ENCODE assay signal across 8 cellular contexts in the genomic region with DNA sequence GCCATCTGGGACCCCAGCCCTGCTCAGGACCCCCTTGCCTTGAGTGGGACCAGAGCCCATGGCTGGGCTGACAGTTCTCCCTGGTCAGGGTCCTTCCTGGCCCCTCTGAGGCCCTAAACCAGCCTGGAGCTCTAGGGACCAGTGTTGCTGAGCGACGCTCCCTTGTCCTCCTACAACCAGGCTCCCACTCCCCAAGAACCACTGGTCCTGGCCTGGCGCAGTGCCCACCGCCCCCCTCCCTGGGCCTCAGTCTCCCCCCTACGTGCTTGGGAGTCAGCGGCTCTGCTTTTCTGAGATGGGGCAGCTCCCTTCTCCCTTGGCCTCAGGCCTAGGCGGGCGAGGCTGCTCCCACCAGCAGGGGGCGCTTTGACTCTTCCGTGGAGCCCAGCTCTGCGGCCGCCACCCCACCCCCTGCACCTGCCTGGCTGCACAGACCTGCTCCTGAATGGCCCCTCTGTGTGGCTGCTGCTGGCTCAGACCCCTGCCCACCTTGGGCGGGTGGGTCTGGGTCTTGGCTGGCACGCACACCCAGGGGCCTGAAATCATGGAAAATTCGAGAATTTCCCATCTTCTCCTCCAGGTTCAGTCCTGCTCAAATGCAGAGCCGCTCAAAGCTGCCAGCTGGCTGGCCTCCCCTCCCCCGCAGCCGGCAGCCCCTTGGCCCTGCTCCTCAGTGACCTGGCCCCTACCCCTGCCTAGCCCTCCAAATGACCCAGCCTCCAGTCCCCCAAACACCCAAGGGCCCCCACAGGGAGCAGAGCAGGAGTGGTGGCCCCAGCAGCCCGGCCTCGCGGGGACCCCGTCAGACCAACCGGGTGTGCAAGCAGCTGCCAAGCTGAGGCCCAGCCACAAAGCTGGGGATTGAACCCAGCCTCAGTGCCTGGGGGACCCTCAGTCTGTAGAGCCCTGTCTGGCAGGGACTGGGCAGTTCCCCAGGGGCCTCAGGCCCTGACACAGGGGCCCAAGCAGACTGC. TPM values are rescaled to one million over a fixed set of nuclear protein-coding genes. Genes with fewer than 3 reads are reported as not detected.
A peak's percentile ranks its signal among the peaks of the same experiment; 100 is the strongest.
DNase-seq lines count a peak whose midpoint lies in the region; ATAC-seq and TF ChIP-seq lines count a peak whose summit lies in the region.

No MANE protein-coding gene starts in this region.

- peaks cover 0 to 23% (median 18%) of the 10 kb centered on the region in 4 donors for H3K4me1 ChIP-seq in Peyer's patch
- peaks cover 0 to 49% (median 45%) of the 10 kb centered on the region in 5 donors for H3K4me1 ChIP-seq in subcutaneous abdominal adipose tissue (ENCODE audit: control insufficient read depth in 5 of 5, insufficient read depth in 5 of 5, low read length in 5 of 5)

- H3K9me3 ChIP-seq in Peyer's patch (no peaks in the 10 kb centered on the region), subcutaneous abdominal adipose tissue (ENCODE audit: control insufficient read depth in 5 of 5, low read length in 5 of 5) (no peaks in the 10 kb centered on the region)

- intact Hi-C loops in activated T-helper 1 cell treated with anti-CD3 and anti-CD28 coated beads, Interleukin-12 subunit alpha, Interleukin-12 subunit beta, Interleukin-2, Interleukin-4 antibody, amounts not matched to agents 30 ng/mL and 10 ng/mL and 1 ng/mL, durations not matched to agents 14 hours and 24 hours and 36 hours (cut with micrococcal nuclease): loop anchor here (1.0 to 5.0 kb wide), 4 partner anchors 35 to 269 kb away; partner anchors contain the start of gene TNNT3

- ATAC-seq in GM18870 (IDR thresholded peaks at IDR 0.05; ENCODE audit: unreplicated experiment): no peak

- H3K27ac ChIP-seq in Peyer's patch: peak overlapping the region in 3 of 4 donors; percentile 49 to 70 (median 68)
- H3K27ac ChIP-seq in subcutaneous abdominal adipose tissue (ENCODE audit: low read depth, low read length): peak overlapping the region; percentile 95

- H3K36me3 Mint-ChIP-seq in activated T-helper 1 cell treated with anti-CD3 and anti-CD28 coated beads, Interleukin-12 subunit alpha, Interleukin-12 subunit beta, Interleukin-2, Interleukin-4 antibody, amounts not matched to agents 30 ng/mL and 10 ng/mL and 1 ng/mL, durations not matched to agents 14 hours and 24 hours and 36 hours (ENCODE audit: low read depth): peaks cover 3% of the 10 kb centered on the region

- H3K27me3 Mint-ChIP-seq in activated T-helper 1 cell treated with anti-CD3 and anti-CD28 coated beads, Interleukin-12 subunit alpha, Interleukin-12 subunit beta, Interleukin-2, Interleukin-4 antibody, amounts not matched to agents 30 ng/mL and 10 ng/mL and 1 ng/mL, durations not matched to agents 14 hours and 24 hours and 36 hours (ENCODE audit: insufficient read depth): no peaks in the 10 kb centered on the region

- no peaks in the 10 kb centered on the region for H3K9me3 Mint-ChIP-seq in activated T-helper 1 cell treated with anti-CD3 and anti-CD28 coated beads, Interleukin-12 subunit alpha, Interleukin-12 subunit beta, Interleukin-2, Interleukin-4 antibody, amounts not matched to agents 30 ng/mL and 10 ng/mL and 1 ng/mL, durations not matched to agents 14 hours and 24 hours and 36 hours

- no peak overlapping the region for H3K4me3 ChIP-seq in Peyer's patch
- H3K4me3 ChIP-seq in fibroblast of pulmonary artery (replicated peaks; ENCODE audit: low read depth, low read length): no peak overlapping the region
- peak overlapping the region in 2 of 5 donors; percentile 18 to 26 for H3K4me3 ChIP-seq in subcutaneous abdominal adipose tissue (ENCODE audit: low read depth in 1 of 5, low read length in 5 of 5)

- H3K4me1 Mint-ChIP-seq in activated T-helper 1 cell treated with anti-CD3 and anti-CD28 coated beads, Interleukin-12 subunit alpha, Interleukin-12 subunit beta, Interleukin-2, Interleukin-4 antibody, amounts not matched to agents 30 ng/mL and 10 ng/mL and 1 ng/mL, durations not matched to agents 14 hours and 24 hours and 36 hours (ENCODE audit: low read depth): no peaks in the 10 kb centered on the region

- no peak overlapping the region for H3K27ac Mint-ChIP-seq in activated T-helper 1 cell treated with anti-CD3 and anti-CD28 coated beads, Interleukin-12 subunit alpha, Interleukin-12 subunit beta, Interleukin-2, Interleukin-4 antibody, amounts not matched to agents 30 ng/mL and 10 ng/mL and 1 ng/mL, durations not matched to agents 14 hours and 24 hours and 36 hours

- DNase-seq in GM10266 (ENCODE audit: extremely low spot score): peak; percentile 92
- peak; percentile 6 for DNase-seq in HS-5 (ENCODE audit: low read depth)
- peak; percentile 72 to 88 (median 88) for DNase-seq in Peyer's patch
- peak; percentile 60 for DNase-seq in activated T-helper 1 cell treated with anti-CD3 and anti-CD28 coated beads, Interleukin-12 subunit alpha, Interleukin-12 subunit beta, Interleukin-2, Interleukin-4 antibody, amounts not matched to agents 30 ng/mL and 10 ng/mL and 1 ng/mL, durations not matched to agents 14 hours and 24 hours and 36 hours (ENCODE audit: low spot score)
- DNase-seq in fibroblast of pulmonary artery (ENCODE audit: low read depth): peak; percentile 77
- DNase-seq in nucleus accumbens (lab: John Stamatoyannopoulos, UW): peak in 44 of 56 donors; percentile 9 to 78 (median 38)

- H3K4me3 Mint-ChIP-seq in activated T-helper 1 cell treated with anti-CD3 and anti-CD28 coated beads, Interleukin-12 subunit alpha, Interleukin-12 subunit beta, Interleukin-2, Interleukin-4 antibody, amounts not matched to agents 30 ng/mL and 10 ng/mL and 1 ng/mL, durations not matched to agents 14 hours and 24 hours and 36 hours: no peak overlapping the region

- peak overlapping the region in 1 of 5 donors; percentile 39 for H3K9ac ChIP-seq in subcutaneous abdominal adipose tissue (ENCODE audit: low read length in 5 of 5)

- H3K27me3 ChIP-seq in Peyer's patch (no peaks in the 10 kb centered on the region), subcutaneous abdominal adipose tissue (ENCODE audit: control insufficient read depth in 5 of 5, insufficient read depth in 4 of 5, low read length in 5 of 5) (peaks cover 2 to 26% (median 8%) of the 10 kb centered on the region in 5 donors)

- no peak for TF ChIP-seq POLR2A in Peyer's patch (IDR thresholded peaks at IDR 0.05)

- H3K36me3 ChIP-seq in Peyer's patch (no peaks in the 10 kb centered on the region), subcutaneous abdominal adipose tissue (ENCODE audit: control insufficient read depth in 5 of 5, insufficient read depth in 5 of 5, low read length in 5 of 5) (peaks cover 11 to 46% (median 33%) of the 10 kb centered on the region in 5 donors)

- TF ChIP-seq CTCF in GM10266 (IDR thresholded peaks at IDR 0.05; ENCODE audit: control insufficient read depth, insufficient read depth, low read depth, missing control alignments): peak; percentile 93
- peak; percentile 72 to 95 (median 84) for TF ChIP-seq CTCF in Peyer's patch (IDR thresholded peaks at IDR 0.05)
- peak; percentile 80 for TF ChIP-seq CTCF in fibroblast of pulmonary artery (IDR thresholded peaks at IDR 0.05; ENCODE audit: low read length, missing control alignments)

RNA-seq across cellular contexts. Expression of gene PRR33, which starts 9.1 kb away (rescaled TPM):
- not detected for total RNA-seq in Peyer's patch
- 0.05 TPM in 1 of 2 replicates, not detected in the other for total RNA-seq in activated T-helper 1 cell treated with anti-CD3 and anti-CD28 coated beads, Interleukin-12 subunit alpha, Interleukin-12 subunit beta, Interleukin-2, Interleukin-4 antibody, amounts not matched to agents 30 ng/mL and 10 ng/mL and 1 ng/mL, durations not matched to agents 14 hours and 24 hours and 36 hours

RNA-seq across cellular contexts. Expression of gene LSP1, which starts 29.7 kb away (rescaled TPM):
- total RNA-seq in Peyer's patch: 100 to 1,000 TPM in 1 of 4 donors, 10 to 100 TPM in 3; 10.6 to 175 (median 15.4) TPM
- total RNA-seq in activated T-helper 1 cell treated with anti-CD3 and anti-CD28 coated beads, Interleukin-12 subunit alpha, Interleukin-12 subunit beta, Interleukin-2, Interleukin-4 antibody, amounts not matched to agents 30 ng/mL and 10 ng/mL and 1 ng/mL, durations not matched to agents 14 hours and 24 hours and 36 hours: 257 and 262 TPM in 2 replicates

RNA-seq across cellular contexts. Expression of gene TNNT3, which starts 37.0 kb away (rescaled TPM):
- 10 to 100 TPM in 1 of 4 donors, not detected in 3; 14.0 TPM for total RNA-seq in Peyer's patch
- 0.64 and 0.70 TPM in 2 replicates for total RNA-seq in activated T-helper 1 cell treated with anti-CD3 and anti-CD28 coated beads, Interleukin-12 subunit alpha, Interleukin-12 subunit beta, Interleukin-2, Interleukin-4 antibody, amounts not matched to agents 30 ng/mL and 10 ng/mL and 1 ng/mL, durations not matched to agents 14 hours and 24 hours and 36 hours

RNA-seq across cellular contexts. Expression of gene TNNI2, which starts 43.8 kb away (rescaled TPM):
- 10 to 100 TPM in 1 of 4 donors, 1 to 10 TPM in 2, not detected in 1; 4.7 to 23.9 (median 9.3) TPM for total RNA-seq in Peyer's patch
- total RNA-seq in activated T-helper 1 cell treated with anti-CD3 and anti-CD28 coated beads, Interleukin-12 subunit alpha, Interleukin-12 subunit beta, Interleukin-2, Interleukin-4 antibody, amounts not matched to agents 30 ng/mL and 10 ng/mL and 1 ng/mL, durations not matched to agents 14 hours and 24 hours and 36 hours: not detected in 2 replicates

RNA-seq across cellular contexts. Expression of gene SYT8, which starts 47.8 kb away (rescaled TPM):
- total RNA-seq in Peyer's patch: 10 to 100 TPM in 3 of 4 donors, not detected in 1; 21.3 to 57.6 (median 44.6) TPM
- total RNA-seq in activated T-helper 1 cell treated with anti-CD3 and anti-CD28 coated beads, Interleukin-12 subunit alpha, Interleukin-12 subunit beta, Interleukin-2, Interleukin-4 antibody, amounts not matched to agents 30 ng/mL and 10 ng/mL and 1 ng/mL, durations not matched to agents 14 hours and 24 hours and 36 hours: not detected in 2 replicates

Comparison
In these comparisons a context has a peak if more than half of its experiments do, and no peak if none do; other contexts are left out.
1. DNase-seq: peak in every context shown above with its lines; median percentile 92 in GM10266; 88 in Peyer's patch; 77 in fibroblast of pulmonary artery; 60 in activated T-helper 1 cell treated with anti-CD3 and anti-CD28 coated beads, Interleukin-12 subunit alpha, Interleukin-12 subunit beta, Interleukin-2, Interleukin-4 antibody, amounts not matched to agents 30 ng/mL and 10 ng/mL and 1 ng/mL, durations not matched to agents 14 hours and 24 hours and 36 hours; 38 in nucleus accumbens; 6 in HS-5.